ENCODE assay signal across 18 cellular contexts in the genomic region with DNA sequence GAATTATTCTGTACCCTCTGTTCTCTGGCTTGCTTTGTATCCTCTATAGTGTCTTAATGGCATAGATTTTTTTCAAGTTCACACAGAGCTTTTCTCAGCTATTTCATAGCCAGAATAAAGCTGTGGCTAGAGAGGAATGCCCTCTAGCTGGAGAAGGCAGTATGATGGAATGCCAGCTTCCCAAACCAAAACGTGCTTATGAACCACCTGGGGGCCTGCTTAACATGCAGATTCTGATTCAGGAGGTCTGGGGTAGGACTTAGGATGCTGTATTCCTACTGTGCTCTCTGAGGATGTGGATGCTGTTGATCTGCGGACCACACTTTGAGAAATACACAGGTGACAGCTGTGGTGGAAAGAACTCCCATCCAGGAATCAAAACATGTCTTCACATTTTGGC. TPM values are rescaled to one million over a fixed set of nuclear protein-coding genes. Genes with fewer than 3 reads are reported as not detected.
DNase-seq lines count a peak whose midpoint lies in the region; ATAC-seq, FAIRE-seq and TF ChIP-seq lines count a peak whose summit lies in the region.
"Had no signal": no experiment of that assay in that cellular context is flagged by ENCODE, and none has a peak within 500 bp of the region (broad histone marks: within the 10 kb centered on the region; RNA-seq: fewer than 3 reads in every experiment).

No MANE protein-coding gene starts in this region.

- WGBS in prostate gland = 48% methylated on average over 2 of the region's 2 CpGs

- H3K27ac Mint-ChIP-seq in Calu3 (ENCODE audit: unreplicated experiment) = no peak overlapping the region
- H3K27ac Mint-ChIP-seq: activated CD4-positive, alpha-beta T cell treated with anti-CD3 and anti-CD28 coated beads, Interleukin-2, amount 10 ng/mL, durations not matched to agents 24 days and 14 days; CD14-positive monocyte; effector memory CD8-positive, alpha-beta T cell; T-helper 17 cell had no signal

- peak overlapping the region; percentile 71 for H3K9ac ChIP-seq in HUES48 (ENCODE audit: low read depth, low read length)
- peak overlapping the region; percentile 79 for H3K9ac ChIP-seq in iPS-20b (ENCODE audit: low read depth, low read length)

- H3K4me1 ChIP-seq in HUES48 (ENCODE audit: control insufficient read depth, insufficient read depth, low read length) (peaks cover 48% of the 10 kb centered on the region), iPS-20b (ENCODE audit: insufficient read depth, low read length) (peaks cover 38% of the 10 kb centered on the region), prostate gland (replicated peaks) (peaks cover 2% of the 10 kb centered on the region)
- H3K4me1 ChIP-seq: body of pancreas had no signal

- H3K4me3 ChIP-seq in HUES48 (ENCODE audit: low read depth, low read length) = peak overlapping the region; percentile 59
- H3K4me3 ChIP-seq in brain microvascular endothelial cell (ENCODE audit: low read depth, low read length) = no peak overlapping the region
- peak overlapping the region; percentile 85 for H3K4me3 ChIP-seq in iPS-20b (ENCODE audit: low read length)
- H3K4me3 ChIP-seq in prostate gland = no peak overlapping the region
- H3K4me3 ChIP-seq: body of pancreas, stomach had no signal

- H3K9me3 ChIP-seq in HUES48 (ENCODE audit: control insufficient read depth, insufficient read depth, low read length) = no peaks in the 10 kb centered on the region
- no peaks in the 10 kb centered on the region for H3K9me3 ChIP-seq in iPS-20b (ENCODE audit: insufficient read depth, low read depth, low read length)
- H3K9me3 ChIP-seq in prostate gland = no peaks in the 10 kb centered on the region
- H3K9me3 ChIP-seq: body of pancreas, stomach had no signal

- in situ Hi-C loops in brain microvascular endothelial cell (cut with HindIII; ENCODE audit: low pct_ligation_motif_present, low sequenced_read_pairs) = loop anchor here (25.0 kb wide), 1 partner anchor 97 kb away; no protein-coding TSS in a partner anchor

- no peak for ATAC-seq in HG03442 (IDR thresholded peaks at IDR 0.05; ENCODE audit: unreplicated experiment)
- ATAC-seq: body of pancreas; effector memory CD8-positive, alpha-beta T cell; T-helper 17 cell had no signal

- no peak for FAIRE-seq in D721Med (lab: Jason Lieb, UNC)
- FAIRE-seq: GM18507 had no signal

- TF ChIP-seq CTCF in D721Med (IDR thresholded peaks at IDR 0.05; ENCODE audit: insufficient read depth, missing control alignments) = peak; percentile 6
- peak; percentile 45 for TF ChIP-seq CTCF in brain microvascular endothelial cell (IDR thresholded peaks at IDR 0.05; ENCODE audit: low read depth, low read length, missing control alignments)
- TF ChIP-seq CTCF in Calu3 (IDR thresholded peaks at IDR 0.05; ENCODE audit: unreplicated experiment) = no peak
- TF ChIP-seq CTCF in prostate gland (IDR thresholded peaks at IDR 0.05) = peak in 1 of 4 experiments; percentile 22

- no peaks in the 10 kb centered on the region for H3K27me3 Mint-ChIP-seq in Calu3 (ENCODE audit: unreplicated experiment)
- H3K27me3 Mint-ChIP-seq: activated CD4-positive, alpha-beta T cell treated with anti-CD3 and anti-CD28 coated beads, Interleukin-2, amount 10 ng/mL, durations not matched to agents 24 days and 14 days; T-helper 17 cell had no signal

- H3K36me3 Mint-ChIP-seq in Calu3 (ENCODE audit: insufficient read depth, unreplicated experiment) = no peaks in the 10 kb centered on the region
- H3K36me3 Mint-ChIP-seq: CD14-positive monocyte had no signal

- TF ChIP-seq POLR2A in prostate gland (IDR thresholded peaks at IDR 0.05) = no peak

- intact Hi-C loops in Calu3 (cut with micrococcal nuclease; ENCODE audit: unreplicated experiment) = loop anchor here (1.0 to 5.0 kb wide), 4 partner anchors 95 to 337 kb away; no protein-coding TSS in a partner anchor
- intact Hi-C loops in prostate gland (cut with DNase I) = loop anchor here (2.0 to 5.0 kb wide), 3 partner anchors 107 to 327 kb away; no protein-coding TSS in a partner anchor

- CTCF ChIA-PET in Calu3 (lab: Charles Lee) = interaction anchor here (1.0 to 3.3 kb wide), 5 partner anchors 8 to 106 kb away, joined by 3 to 15 read pairs (median 6); no protein-coding TSS in a partner anchor

- no TSS peak for BruUV-seq in Calu3 (replicated peaks; lab: Mats Ljungman, UMichigan)

- peaks cover 28% of the 10 kb centered on the region for H3K36me3 ChIP-seq in HUES48 (ENCODE audit: control insufficient read depth, insufficient read depth, low read length)
- H3K36me3 ChIP-seq in brain microvascular endothelial cell (replicated peaks) = no peaks in the 10 kb centered on the region
- peaks cover 28% of the 10 kb centered on the region for H3K36me3 ChIP-seq in iPS-20b (ENCODE audit: insufficient read depth, low read depth, low read length)
- H3K36me3 ChIP-seq in prostate gland = no peaks in the 10 kb centered on the region
- H3K36me3 ChIP-seq: stomach had no signal

- H3K27me3 ChIP-seq in HUES48 (ENCODE audit: control insufficient read depth, insufficient read depth, low read length) (no peaks in the 10 kb centered on the region), brain microvascular endothelial cell (replicated peaks) (no peaks in the 10 kb centered on the region), iPS-20b (ENCODE audit: insufficient read depth, low read length) (no peaks in the 10 kb centered on the region), prostate gland (replicated peaks; ENCODE audit: insufficient read depth) (no peaks in the 10 kb centered on the region)
- H3K27me3 ChIP-seq: body of pancreas, stomach had no signal

- H3K4me1 Mint-ChIP-seq in Calu3 (ENCODE audit: low read depth, unreplicated experiment) = peaks cover 8% of the 10 kb centered on the region
- H3K4me1 Mint-ChIP-seq: activated CD4-positive, alpha-beta T cell treated with anti-CD3 and anti-CD28 coated beads, Interleukin-2, amount 10 ng/mL, durations not matched to agents 24 days and 14 days; T-helper 17 cell had no signal

- H3K27ac ChIP-seq in HUES48 (ENCODE audit: low read depth, low read length) (peak overlapping the region; percentile 92), brain microvascular endothelial cell (no peak overlapping the region), iPS-20b (ENCODE audit: low read length) (peak overlapping the region; percentile 73), prostate gland (no peak overlapping the region)
- H3K27ac ChIP-seq: body of pancreas, stomach had no signal

- DNase-seq in D721Med (ENCODE audit: insufficient read length, low spot score) (no peak), brain microvascular endothelial cell (no peak), Calu3 (no peak), prostate gland (ENCODE audit: low spot score) (no peak)
- no peak for DNase-seq in stimulated activated naive CD4-positive, alpha-beta T cell (lab: John Stamatoyannopoulos, UW)
- DNase-seq: activated CD4-positive, alpha-beta T cell treated with anti-CD3 and anti-CD28 coated beads, Interleukin-2, amount 10 ng/mL, durations not matched to agents 24 days and 14 days; body of pancreas; effector memory CD8-positive, alpha-beta T cell; GDM1; hypothalamus; NCI-H1105 treated with DMSO at 0.1 percent for 48 hours; stomach; T-helper 17 cell had no signal

- no peaks in the 10 kb centered on the region for H3K9me3 Mint-ChIP-seq in Calu3 (ENCODE audit: low read depth, unreplicated experiment)
- H3K9me3 Mint-ChIP-seq: activated CD4-positive, alpha-beta T cell treated with anti-CD3 and anti-CD28 coated beads, Interleukin-2, amount 10 ng/mL, durations not matched to agents 24 days and 14 days; CD14-positive monocyte; effector memory CD8-positive, alpha-beta T cell had no signal

- no peak overlapping the region for H3K4me3 Mint-ChIP-seq in Calu3 (ENCODE audit: low read depth, unreplicated experiment)
- H3K4me3 Mint-ChIP-seq: activated CD4-positive, alpha-beta T cell treated with anti-CD3 and anti-CD28 coated beads, Interleukin-2, amount 10 ng/mL, durations not matched to agents 24 days and 14 days; CD14-positive monocyte; effector memory CD8-positive, alpha-beta T cell; T-helper 17 cell had no signal

RNA-seq across cellular contexts. Expression of gene DPYSL3, which starts 49.9 kb away (rescaled TPM):
- total RNA-seq in Calu3 (2022) (21.4 and 26.6 TPM in 2 replicates), prostate gland (100 to 1,000 TPM; 113 to 126 TPM)
- total RNA-seq: T-helper 17 cell had no signal

Comparison
In these comparisons a context has a peak if more than half of its experiments do, and no peak if none do; other contexts are left out.
1. H3K27ac ChIP-seq: peak in HUES48 (single experiment) and iPS-20b (single experiment); none in brain microvascular endothelial cell (single experiment) and prostate gland (0 of 2).
2. H3K4me3 ChIP-seq: peak in HUES48 (single experiment) and iPS-20b (single experiment); none in brain microvascular endothelial cell (single experiment) and prostate gland (0 of 2).